ENCODE assay signal across 17 cellular contexts in genomic region chr9:33403941-33404781, GRCh38. TPM values are rescaled to one million over a fixed set of nuclear protein-coding genes. Genes with fewer than 3 reads are reported as not detected.
A peak's percentile ranks its signal among the peaks of the same experiment; 100 is the strongest.
DNase-seq lines count a peak whose midpoint lies in the region; ATAC-seq, FAIRE-seq and TF ChIP-seq lines count a peak whose summit lies in the region.
"Had no signal": no experiment of that assay in that cellular context is flagged by ENCODE, and none has a peak within 500 bp of the region (broad histone marks: within the 10 kb centered on the region; RNA-seq: fewer than 3 reads in every experiment).

No MANE protein-coding gene starts in this region.

- no peak overlapping the region for H3K9ac ChIP-seq in GM12878 (ENCODE audit: control insufficient read depth, insufficient read depth, low read length)

- intact Hi-C loops in activated CD4-positive, alpha-beta T cell treated with anti-CD3 and anti-CD28 coated beads for 36 hours (cut with DNase I, micrococcal nuclease) = loop anchor here (1.0 to 2.0 kb wide), 2 partner anchors 43 to 62 kb away; partner anchors contain the start of gene AQP3 (in 1 of the 2)
- intact Hi-C loops in GM12878 (cut with micrococcal nuclease; ENCODE audit: unreplicated experiment) (loop anchor here (1.0 to 2.0 kb wide), 3 partner anchors 62 to 319 kb away; no protein-coding TSS in a partner anchor), left ventricle myocardium superior (cut with micrococcal nuclease) (no loop called here), transverse colon (cut with DNase I; ENCODE audit: low total_unique reads) (no loop called here)
- intact Hi-C loops in activated CD4-positive, alpha-beta memory T cell treated with anti-CD3 and anti-CD28 coated beads for 36 hours (cut with micrococcal nuclease) = loop anchor here (1.0 to 10.0 kb wide), 3 partner anchors 62 to 211 kb away; no protein-coding TSS in a partner anchor

- POLR2A ChIA-PET in activated CD4-positive, alpha-beta T cell treated with anti-CD3 and anti-CD28 coated beads, Interleukin-2, amount 10 ng/mL, durations not matched to agents 7 days and 5 days (lab: Charles Lee) = no interaction called here
- POLR2A ChIA-PET in activated CD4-positive, alpha-beta T cell treated with anti-CD3 and anti-CD28 coated beads for 36 hours (lab: Charles Lee) = interaction anchor here (1.1 kb wide), 1 partner anchor 62 kb away, joined by 4 read pairs; no protein-coding TSS in a partner anchor
- POLR2A ChIA-PET in GM12878 (lab: Charles Lee) = no interaction called here
- POLR2A ChIA-PET in activated CD4-positive, alpha-beta memory T cell treated with anti-CD3 and anti-CD28 coated beads for 36 hours (lab: Charles Lee) = interaction anchor here (0.8 kb wide), 1 partner anchor 11 kb away, joined by 3 read pairs; no protein-coding TSS in a partner anchor

- no peaks in the 10 kb centered on the region for H3K27me3 ChIP-seq in GM12878 (replicated peaks in 1 of 2; ENCODE audit: control insufficient read depth in 2 of 2, insufficient read depth in 2 of 2, low read length in 1 of 2)
- no peaks in the 10 kb centered on the region for H3K27me3 ChIP-seq in osteoblast (ENCODE audit: insufficient read depth, low read length)
- H3K27me3 ChIP-seq in transverse colon = no peaks in the 10 kb centered on the region
- H3K27me3 ChIP-seq: ascending aorta, colonic mucosa had no signal

- no peak for TF ChIP-seq RAD21 in GM12878 (IDR thresholded peaks at IDR 0.05; ENCODE audit: insufficient read depth, low read depth, low read length)

- no TSS peak for BruUV-seq in GM12878 (replicated peaks; lab: Mats Ljungman, UMichigan)

- H4K20me1 ChIP-seq in GM12878 (ENCODE audit: control insufficient read depth, insufficient read depth) = no peaks in the 10 kb centered on the region
- no peaks in the 10 kb centered on the region for H4K20me1 ChIP-seq in osteoblast (ENCODE audit: insufficient read depth, low read length)

- no peak for DNase-seq in activated CD4-positive, alpha-beta T cell treated with anti-CD3 and anti-CD28 coated beads, Interleukin-2, amount 10 ng/mL, durations not matched to agents 7 days and 5 days
- no peak for DNase-seq in activated CD4-positive, alpha-beta T cell treated with anti-CD3 and anti-CD28 coated beads for 36 hours
- no peak for DNase-seq in GM12878 (ENCODE audit: low read depth, low spot score)
- DNase-seq in left ventricle myocardium superior = no peak
- peak; percentile 9 for DNase-seq in osteoblast (ENCODE audit: insufficient read length, low spot score, missing footprints)
- DNase-seq in transverse colon = no peak
- DNase-seq in NCI-H510A (lab: John Stamatoyannopoulos, UW) = no peak
- DNase-seq in activated CD4-positive, alpha-beta memory T cell treated with anti-CD3 and anti-CD28 coated beads for 36 hours = no peak
- DNase-seq: DMS79; NK-92 treated with Interleukin-12 subunit alpha and Interleukin-12 subunit beta, amount 100 ng/mL, for 24 hours had no signal

- H3K36me3 Mint-ChIP-seq in activated CD4-positive, alpha-beta T cell treated with anti-CD3 and anti-CD28 coated beads, Interleukin-2, amount 10 ng/mL, durations not matched to agents 7 days and 5 days (ENCODE audit: low read depth) = no peaks in the 10 kb centered on the region
- H3K36me3 Mint-ChIP-seq in activated CD4-positive, alpha-beta T cell treated with anti-CD3 and anti-CD28 coated beads for 36 hours (ENCODE audit: low read depth) = no peaks in the 10 kb centered on the region
- no peaks in the 10 kb centered on the region for H3K36me3 Mint-ChIP-seq in activated CD4-positive, alpha-beta memory T cell treated with anti-CD3 and anti-CD28 coated beads for 36 hours
- H3K36me3 Mint-ChIP-seq: natural killer cell treated with Interleukin-12 subunit alpha and Interleukin-12 subunit beta and Interleukin-15 and Interleukin-18, amount 100 ng/mL, for 72 hours had no signal

- TF ChIP-seq CTCF in GM12878 (IDR thresholded peaks at IDR 0.05 in 2 of 3, conservative IDR thresholded peaks at IDR 0.05 in 1 of 3; ENCODE audit: control insufficient read depth in 2 of 3, extremely low read depth in 1 of 3, insufficient read depth in 1 of 3, low read depth in 3 of 3, low read length in 3 of 3) = no peak
- no peak for TF ChIP-seq CTCF in osteoblast (IDR thresholded peaks at IDR 0.05; ENCODE audit: extremely low read depth, low read depth, low read length)
- no peak for TF ChIP-seq CTCF in transverse colon (IDR thresholded peaks at IDR 0.05)

- H3K36me3 ChIP-seq in GM12878 (ENCODE audit: control insufficient read depth in 2 of 2, insufficient read depth in 2 of 2, low read length in 1 of 2) = no peaks in the 10 kb centered on the region
- no peaks in the 10 kb centered on the region for H3K36me3 ChIP-seq in osteoblast (ENCODE audit: insufficient read depth, low read length)
- H3K36me3 ChIP-seq in transverse colon = no peaks in the 10 kb centered on the region
- H3K36me3 ChIP-seq: ascending aorta, colonic mucosa had no signal

- peaks cover 2% of the 10 kb centered on the region for H3K27me3 Mint-ChIP-seq in activated CD4-positive, alpha-beta T cell treated with anti-CD3 and anti-CD28 coated beads, Interleukin-2, amount 10 ng/mL, durations not matched to agents 7 days and 5 days
- H3K27me3 Mint-ChIP-seq in activated CD4-positive, alpha-beta T cell treated with anti-CD3 and anti-CD28 coated beads for 36 hours = no peaks in the 10 kb centered on the region
- H3K27me3 Mint-ChIP-seq in activated CD4-positive, alpha-beta memory T cell treated with anti-CD3 and anti-CD28 coated beads for 36 hours = no peaks in the 10 kb centered on the region
- H3K27me3 Mint-ChIP-seq: natural killer cell treated with Interleukin-12 subunit alpha and Interleukin-12 subunit beta and Interleukin-15 and Interleukin-18, amount 100 ng/mL, for 72 hours had no signal

- H3K9me3 ChIP-seq in GM12878 (replicated peaks; ENCODE audit: control insufficient read depth, insufficient read depth, low read length) = no peaks in the 10 kb centered on the region
- H3K9me3 ChIP-seq in osteoblast (ENCODE audit: low read depth, low read length) = no peaks in the 10 kb centered on the region
- no peaks in the 10 kb centered on the region for H3K9me3 ChIP-seq in transverse colon
- H3K9me3 ChIP-seq: ascending aorta, colonic mucosa had no signal

- H3K4me3 ChIP-seq in GM12878 (no peak overlapping the region), osteoblast (ENCODE audit: insufficient read depth, low read length) (no peak overlapping the region), transverse colon (no peak overlapping the region)
- H3K4me3 ChIP-seq: ascending aorta, colonic mucosa had no signal

- H3K27ac Mint-ChIP-seq in activated CD4-positive, alpha-beta T cell treated with anti-CD3 and anti-CD28 coated beads, Interleukin-2, amount 10 ng/mL, durations not matched to agents 7 days and 5 days = peak overlapping the region; percentile 47
- no peak overlapping the region for H3K27ac Mint-ChIP-seq in activated CD4-positive, alpha-beta T cell treated with anti-CD3 and anti-CD28 coated beads for 36 hours
- no peak overlapping the region for H3K27ac Mint-ChIP-seq in activated CD4-positive, alpha-beta memory T cell treated with anti-CD3 and anti-CD28 coated beads for 36 hours
- H3K27ac Mint-ChIP-seq: natural killer cell treated with Interleukin-12 subunit alpha and Interleukin-12 subunit beta and Interleukin-15 and Interleukin-18, amount 100 ng/mL, for 72 hours had no signal

- TF ChIP-seq EP300 in GM12878 (IDR thresholded peaks at IDR 0.05; ENCODE audit: borderline replicate concordance in 1 of 2, control insufficient read depth in 1 of 2, low read depth in 2 of 2, low read length in 2 of 2) (no peak), transverse colon (IDR thresholded peaks at IDR 0.05; ENCODE audit: low read depth) (no peak)

- SMC1A ChIA-PET in GM12878 (lab: Charles Lee; ENCODE audit: uncharacterized antibody, unreplicated experiment) = interaction anchor here (0.8 to 2.8 kb wide), 7 partner anchors 33 to 72 kb away, joined by 3 to 17 read pairs (median 3); partner anchors contain the start of gene AQP3

- H3K79me2 ChIP-seq in GM12878 (ENCODE audit: control insufficient read depth, insufficient read depth, low read length) (no peaks in the 10 kb centered on the region), osteoblast (ENCODE audit: insufficient read depth, low read length) (no peaks in the 10 kb centered on the region)

- in situ Hi-C loops in GM12878 (cut with MboI) (no loop called here), transverse colon (cut with MboI; ENCODE audit: low pct_ligation_motif_present in 1 of 4, low pct_unique_long_range_greater_than_20kb in 1 of 4, low sequenced_read_pairs in 3 of 4) (no loop called here)

- H3K4me1 ChIP-seq in GM12878 (ENCODE audit: control insufficient read depth, insufficient read depth, low read length) (no peaks in the 10 kb centered on the region), osteoblast (ENCODE audit: insufficient read depth, low read length) (no peaks in the 10 kb centered on the region), transverse colon (peaks cover 0 to 6% (median 1%) of the 10 kb centered on the region in 4 donors)
- H3K4me1 ChIP-seq: colonic mucosa had no signal

- TF ChIP-seq POLR2A in GM12878 (IDR thresholded peaks at IDR 0.05; ENCODE audit: low read depth, low read length) (no peak), transverse colon (IDR thresholded peaks at IDR 0.05) (no peak)

- H3K9me3 Mint-ChIP-seq in activated CD4-positive, alpha-beta T cell treated with anti-CD3 and anti-CD28 coated beads, Interleukin-2, amount 10 ng/mL, durations not matched to agents 7 days and 5 days = no peaks in the 10 kb centered on the region
- H3K9me3 Mint-ChIP-seq in activated CD4-positive, alpha-beta T cell treated with anti-CD3 and anti-CD28 coated beads for 36 hours (ENCODE audit: low read depth) = no peaks in the 10 kb centered on the region
- no peaks in the 10 kb centered on the region for H3K9me3 Mint-ChIP-seq in activated CD4-positive, alpha-beta memory T cell treated with anti-CD3 and anti-CD28 coated beads for 36 hours
- H3K9me3 Mint-ChIP-seq: natural killer cell treated with Interleukin-12 subunit alpha and Interleukin-12 subunit beta and Interleukin-15 and Interleukin-18, amount 100 ng/mL, for 72 hours had no signal

- RAD21 ChIA-PET in GM12878 (lab: Charles Lee; ENCODE audit: unreplicated experiment) = interaction anchor here (0.8 to 3.4 kb wide), 9 partner anchors 10 to 113 kb away, joined by 3 to 39 read pairs (median 5); partner anchors contain the start of genes AQP3 and NOL6

- no peak for ATAC-seq in activated CD4-positive, alpha-beta T cell treated with anti-CD3 and anti-CD28 coated beads for 36 hours
- peak; percentile 20; the same call in 1 of the 3 replicates for ATAC-seq in GM12878
- ATAC-seq in left ventricle myocardium superior = peak; percentile 60

- H3K4me1 Mint-ChIP-seq in activated CD4-positive, alpha-beta T cell treated with anti-CD3 and anti-CD28 coated beads, Interleukin-2, amount 10 ng/mL, durations not matched to agents 7 days and 5 days = peaks cover 18% of the 10 kb centered on the region
- peaks cover 3% of the 10 kb centered on the region for H3K4me1 Mint-ChIP-seq in activated CD4-positive, alpha-beta T cell treated with anti-CD3 and anti-CD28 coated beads for 36 hours
- H3K4me1 Mint-ChIP-seq in activated CD4-positive, alpha-beta memory T cell treated with anti-CD3 and anti-CD28 coated beads for 36 hours (ENCODE audit: low read depth) = peaks cover 7% of the 10 kb centered on the region

- H3K4me3 Mint-ChIP-seq in activated CD4-positive, alpha-beta T cell treated with anti-CD3 and anti-CD28 coated beads, Interleukin-2, amount 10 ng/mL, durations not matched to agents 7 days and 5 days = no peak overlapping the region
- H3K4me3 Mint-ChIP-seq in activated CD4-positive, alpha-beta T cell treated with anti-CD3 and anti-CD28 coated beads for 36 hours = no peak overlapping the region
- H3K4me3 Mint-ChIP-seq in activated CD4-positive, alpha-beta memory T cell treated with anti-CD3 and anti-CD28 coated beads for 36 hours = no peak overlapping the region
- H3K4me3 Mint-ChIP-seq: natural killer cell treated with Interleukin-12 subunit alpha and Interleukin-12 subunit beta and Interleukin-15 and Interleukin-18, amount 100 ng/mL, for 72 hours had no signal

- H3K27ac ChIP-seq in GM12878 (ENCODE audit: control insufficient read depth, insufficient read depth) = no peak overlapping the region
- no peak overlapping the region for H3K27ac ChIP-seq in osteoblast (ENCODE audit: low read depth, low read length)
- H3K27ac ChIP-seq in transverse colon = no peak overlapping the region
- H3K27ac ChIP-seq: colonic mucosa had no signal

- no peak overlapping the region for H3K4me2 ChIP-seq in GM12878 (ENCODE audit: control insufficient read depth, insufficient read depth)
- no peak overlapping the region for H3K4me2 ChIP-seq in osteoblast (ENCODE audit: insufficient read depth, low read length)

- no peak for FAIRE-seq in GM12878 (lab: Jason Lieb, UNC)
- FAIRE-seq: frontal cortex had no signal

- CTCF ChIA-PET in activated CD4-positive, alpha-beta T cell treated with anti-CD3 and anti-CD28 coated beads, Interleukin-2, amount 10 ng/mL, durations not matched to agents 7 days and 5 days (lab: Charles Lee) = interaction anchor here (0.8 to 4.8 kb wide), 11 partner anchors 11 to 117 kb away, joined by 3 to 51 read pairs (median 5); partner anchors contain the start of gene AQP3
- CTCF ChIA-PET in activated CD4-positive, alpha-beta T cell treated with anti-CD3 and anti-CD28 coated beads for 36 hours (lab: Charles Lee) = interaction anchor here (0.7 to 3.6 kb wide), 14 partner anchors 10 to 592 kb away, joined by 3 to 32 read pairs (median 4); partner anchors contain the start of genes AQP3 and NOL6
- CTCF ChIA-PET in GM12878 (lab: Yijun Ruan, JAX) = interaction anchor here (0.9 to 4.1 kb wide), 15 partner anchors 11 to 220 kb away, joined by 3 to 68 read pairs (median 4); partner anchors contain the start of genes AQP3 and NOL6
- CTCF ChIA-PET in activated CD4-positive, alpha-beta memory T cell treated with anti-CD3 and anti-CD28 coated beads for 36 hours (lab: Charles Lee) = interaction anchor here (0.9 to 5.3 kb wide), 15 partner anchors 11 to 212 kb away, joined by 3 to 113 read pairs (median 5); partner anchors contain the start of genes AQP3 and NOL6

- 41% methylated on average over 17 of the region's 17 CpGs for WGBS in GM12878 (ENCODE audit: insufficient coverage, insufficient replicate concordance, low lambda C conversion rate, missing lambda C conversion rate)
- 84 to 89% methylated on average over 6 to 17 of the region's 17 CpGs for WGBS in transverse colon (ENCODE audit: low coverage in 1 of 2), 2 donors

- H2AFZ ChIP-seq in GM12878 (ENCODE audit: control insufficient read depth, low read depth, low read length) = no peak overlapping the region
- H2AFZ ChIP-seq in osteoblast (ENCODE audit: low read length) = no peak overlapping the region

RNA-seq across cellular contexts. Expression of gene AQP7, which starts 1.8 kb away (rescaled TPM):
- total RNA-seq in activated CD4-positive, alpha-beta T cell treated with anti-CD3 and anti-CD28 coated beads, Interleukin-2, amount 10 ng/mL, durations not matched to agents 7 days and 5 days = under 1 TPM; 0.23 to 0.35 TPM
- not detected for total RNA-seq in activated CD4-positive, alpha-beta T cell treated with anti-CD3 and anti-CD28 coated beads for 36 hours
- total RNA-seq in GM12878 (2013; cell fraction: nucleolus; rRNA removed) = 1.8 and 2.7 TPM in 2 replicates
- total RNA-seq in GM12878 (2014; rRNA removed) (not detected in 2 replicates), GM12878 (2014; rRNA removed; fragmentation: Illumina TruSeq; extraction: Trizol) (not detected in 2 replicates), GM12878 (2021) (not detected in 2 replicates), left ventricle myocardium superior (173 TPM), osteoblast (0.59 TPM in 1 of 2 replicates, not detected in the other), transverse colon (100 to 1,000 TPM in 1 of 4 donors, 10 to 100 TPM in 3; 11.9 to 207 (median 27.7) TPM)
- polyA plus RNA-seq in GM12878 (2011; ENCODE audit: low read depth) = not detected
- polyA plus RNA-seq in GM12878 (2011; rRNA removed) (0.04 and 0.06 TPM in 2 replicates), GM12878 (2014; fragmentation: Illumina TruSeq; extraction: Trizol) (not detected in 2 replicates), GM12878 (2014; fragmentation: Nextera tagmentation; extraction: Ambion mirVana) (under 1 TPM in 1 of 2 experiments, not detected in 1; 0.18 TPM), GM12878 (2014; rRNA removed) (0.04 TPM in 1 of 2 replicates, not detected in the other), GM12878 (2016; fragmentation: Nextera tagmentation; extraction: Ambion mirVana) (not detected)
- polyA plus RNA-seq in GM12878 (2011; cell fraction: cytosol; rRNA removed) = 0.08 and 0.10 TPM in 2 replicates
- 0.09 and 0.39 TPM in 2 replicates for polyA plus RNA-seq in GM12878 (2011; cell fraction: nucleus; rRNA removed)
- not detected in 2 replicates for polyA plus RNA-seq in GM12878 (2012)
- not detected in 2 replicates for polyA minus RNA-seq in GM12878 (2011; rRNA and poly(A)+ RNA removed)
- not detected in 2 replicates for polyA minus RNA-seq in GM12878 (2011; cell fraction: cytosol; rRNA and poly(A)+ RNA removed)
- 0.48 and 0.77 TPM in 2 replicates for polyA minus RNA-seq in GM12878 (2011; cell fraction: nucleus; rRNA and poly(A)+ RNA removed)
- under 1 TPM; 0.12 to 0.36 TPM for total RNA-seq in activated CD4-positive, alpha-beta memory T cell treated with anti-CD3 and anti-CD28 coated beads for 36 hours
- total RNA-seq: A172; frontal cortex; HT1080; lung microvascular endothelial cell; natural killer cell treated with Interleukin-12 subunit alpha and Interleukin-12 subunit beta and Interleukin-15 and Interleukin-18, amount 100 ng/mL, for 72 hours had no signal

RNA-seq across cellular contexts. Expression of gene AQP3, which starts 43.2 kb away (rescaled TPM):
- total RNA-seq in activated CD4-positive, alpha-beta T cell treated with anti-CD3 and anti-CD28 coated beads, Interleukin-2, amount 10 ng/mL, durations not matched to agents 7 days and 5 days = 100 to 1,000 TPM; 190 to 194 TPM
- 10 to 100 TPM in 1 of 2 experiments, 1 to 10 TPM in 1; 8.5 to 11.3 TPM for total RNA-seq in activated CD4-positive, alpha-beta T cell treated with anti-CD3 and anti-CD28 coated beads for 36 hours
- total RNA-seq in GM12878 (2013; cell fraction: nucleolus; rRNA removed) = 0.47 and 0.92 TPM in 2 replicates
- total RNA-seq in GM12878 (2014; rRNA removed) (3.1 and 6.5 TPM in 2 replicates), GM12878 (2014; rRNA removed; fragmentation: Illumina TruSeq; extraction: Trizol) (2.0 and 3.0 TPM in 2 replicates), GM12878 (2021) (3.4 and 4.8 TPM in 2 replicates), left ventricle myocardium superior (14.8 TPM), osteoblast (0.72 and 0.88 TPM in 2 replicates), transverse colon (10 to 100 TPM in 3 of 4 donors, 1 to 10 TPM in 1; 7.1 to 15.3 (median 12.4) TPM)
- 2.6 TPM for polyA plus RNA-seq in GM12878 (2011; ENCODE audit: low read depth)
- polyA plus RNA-seq in GM12878 (2011; rRNA removed) (4.1 and 5.5 TPM in 2 replicates), GM12878 (2014; fragmentation: Illumina TruSeq; extraction: Trizol) (0.95 and 2.6 TPM in 2 replicates), GM12878 (2014; fragmentation: Nextera tagmentation; extraction: Ambion mirVana) (under 1 TPM; 0.60 to 0.71 TPM), GM12878 (2014; rRNA removed) (4.2 and 6.9 TPM in 2 replicates), GM12878 (2016; fragmentation: Nextera tagmentation; extraction: Ambion mirVana) (10 to 100 TPM; 11.2 to 11.8 TPM)
- 10.2 and 11.0 TPM in 2 replicates for polyA plus RNA-seq in GM12878 (2011; cell fraction: cytosol; rRNA removed)
- 9.5 and 11.4 TPM in 2 replicates for polyA plus RNA-seq in GM12878 (2011; cell fraction: nucleus; rRNA removed)
- 1.8 and 4.9 TPM in 2 replicates for polyA plus RNA-seq in GM12878 (2012)
- polyA minus RNA-seq in GM12878 (2011; rRNA and poly(A)+ RNA removed) = 3.9 and 6.0 TPM in 2 replicates
- polyA minus RNA-seq in GM12878 (2011; cell fraction: cytosol; rRNA and poly(A)+ RNA removed) = 6.7 and 7.4 TPM in 2 replicates
- polyA minus RNA-seq in GM12878 (2011; cell fraction: nucleus; rRNA and poly(A)+ RNA removed) = 1.4 and 2.3 TPM in 2 replicates
- total RNA-seq in activated CD4-positive, alpha-beta memory T cell treated with anti-CD3 and anti-CD28 coated beads for 36 hours = 10 to 100 TPM; 19.4 to 20.2 TPM
- total RNA-seq: frontal cortex had no signal

Comparison
In these comparisons a context has a peak if more than half of its experiments do, and no peak if none do; other contexts are left out.
1. RNA of gene AQP3, which starts 43.2 kb away (total RNA-seq): 190 to 194 TPM in activated CD4-positive, alpha-beta T cell treated with anti-CD3 and anti-CD28 coated beads, Interleukin-2, amount 10 ng/mL, durations not matched to agents 7 days and 5 days; 19.4 to 20.2 TPM in activated CD4-positive, alpha-beta memory T cell treated with anti-CD3 and anti-CD28 coated beads for 36 hours, 14.8 TPM in left ventricle myocardium superior (single experiment), 7.1 to 15.3 TPM in transverse colon, 8.5 to 11.3 TPM in activated CD4-positive, alpha-beta T cell treated with anti-CD3 and anti-CD28 coated beads for 36 hours, 0.47 to 6.5 TPM in GM12878 and 0.72 to 0.88 TPM in osteoblast; every median in the first group is over 4 times any median in the second.
2. POLR2A ChIA-PET loops: an anchor here in activated CD4-positive, alpha-beta T cell treated with anti-CD3 and anti-CD28 coated beads for 36 hours (1.1 kb wide) and activated CD4-positive, alpha-beta memory T cell treated with anti-CD3 and anti-CD28 coated beads for 36 hours (0.8 kb wide); none called in activated CD4-positive, alpha-beta T cell treated with anti-CD3 and anti-CD28 coated beads, Interleukin-2, amount 10 ng/mL, durations not matched to agents 7 days and 5 days and GM12878.
3. intact Hi-C loops: an anchor here in activated CD4-positive, alpha-beta T cell treated with anti-CD3 and anti-CD28 coated beads for 36 hours (1.0 to 2.0 kb wide), GM12878 (1.0 to 2.0 kb wide) and activated CD4-positive, alpha-beta memory T cell treated with anti-CD3 and anti-CD28 coated beads for 36 hours (1.0 to 10.0 kb wide); none called in left ventricle myocardium superior and transverse colon.